ENCODE assay signal across 1 cellular context in the genomic region with DNA sequence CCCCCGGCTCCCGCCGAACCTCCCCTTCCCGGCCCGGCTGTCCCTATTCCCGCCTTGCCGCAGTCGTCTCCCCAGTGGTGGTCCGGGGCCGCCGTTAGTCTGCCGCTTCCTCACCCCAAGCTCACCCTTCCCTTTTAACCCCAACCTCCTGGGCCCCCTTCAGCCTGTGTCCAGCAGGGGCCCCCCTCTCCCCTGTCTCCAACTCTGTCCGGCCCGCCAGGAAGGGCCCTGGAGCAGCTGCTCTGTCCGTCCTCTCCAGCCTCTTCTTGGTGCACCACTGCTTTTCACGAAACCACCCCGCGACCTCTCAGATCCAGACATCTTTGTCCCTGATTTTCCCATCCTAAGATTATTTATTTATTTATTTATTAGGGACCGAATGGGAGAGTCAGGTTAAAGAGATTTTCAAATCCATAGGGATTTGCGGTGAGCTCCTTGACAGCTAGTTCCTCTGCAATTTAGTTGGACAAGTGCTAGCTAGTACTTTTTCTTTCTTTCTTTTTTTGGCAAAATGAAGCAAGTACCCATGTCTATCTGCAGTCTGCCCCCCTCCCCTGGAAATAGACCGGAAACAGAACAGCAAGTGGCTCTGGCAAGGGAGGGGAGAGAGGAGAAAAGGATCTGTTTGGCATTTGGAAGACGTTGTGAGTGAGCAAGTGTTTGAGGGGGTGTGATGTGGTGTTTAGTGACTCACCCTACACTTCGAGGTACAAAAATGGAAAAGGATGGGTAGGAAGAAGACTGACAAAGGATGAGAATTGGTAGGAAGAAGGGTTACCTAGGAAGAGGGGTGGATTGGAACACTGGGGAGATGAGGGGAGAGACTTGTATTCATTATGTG.
TF ChIP-seq lines count a peak whose summit lies in the region.

No MANE protein-coding gene starts in this region.

TF ChIP-seq in HEK293, 187 proteins besides CTCF, POLR2A, EP300 and RAD21 (continued from another document and continues in another):
- TF ChIP-seq, protein P1, sequence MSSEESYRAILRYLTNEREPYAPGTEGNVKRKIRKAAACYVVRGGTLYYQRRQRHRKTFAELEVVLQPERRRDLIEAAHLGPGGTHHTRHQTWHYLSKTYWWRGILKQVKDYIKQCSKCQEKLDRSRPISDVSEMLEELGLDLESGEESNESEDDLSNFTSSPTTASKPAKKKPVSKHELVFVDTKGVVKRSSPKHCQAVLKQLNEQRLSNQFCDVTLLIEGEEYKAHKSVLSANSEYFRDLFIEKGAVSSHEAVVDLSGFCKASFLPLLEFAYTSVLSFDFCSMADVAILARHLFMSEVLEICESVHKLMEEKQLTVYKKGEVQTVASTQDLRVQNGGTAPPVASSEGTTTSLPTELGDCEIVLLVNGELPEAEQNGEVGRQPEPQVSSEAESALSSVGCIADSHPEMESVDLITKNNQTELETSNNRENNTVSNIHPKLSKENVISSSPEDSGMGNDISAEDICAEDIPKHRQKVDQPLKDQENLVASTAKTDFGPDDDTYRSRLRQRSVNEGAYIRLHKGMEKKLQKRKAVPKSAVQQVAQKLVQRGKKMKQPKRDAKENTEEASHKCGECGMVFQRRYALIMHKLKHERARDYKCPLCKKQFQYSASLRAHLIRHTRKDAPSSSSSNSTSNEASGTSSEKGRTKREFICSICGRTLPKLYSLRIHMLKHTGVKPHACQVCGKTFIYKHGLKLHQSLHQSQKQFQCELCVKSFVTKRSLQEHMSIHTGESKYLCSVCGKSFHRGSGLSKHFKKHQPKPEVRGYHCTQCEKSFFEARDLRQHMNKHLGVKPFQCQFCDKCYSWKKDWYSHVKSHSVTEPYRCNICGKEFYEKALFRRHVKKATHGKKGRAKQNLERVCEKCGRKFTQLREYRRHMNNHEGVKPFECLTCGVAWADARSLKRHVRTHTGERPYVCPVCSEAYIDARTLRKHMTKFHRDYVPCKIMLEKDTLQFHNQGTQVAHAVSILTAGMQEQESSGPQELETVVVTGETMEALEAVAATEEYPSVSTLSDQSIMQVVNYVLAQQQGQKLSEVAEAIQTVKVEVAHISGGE (tag by site-specific recombination; conservative IDR thresholded peaks at IDR 0.05; ENCODE audit: low read depth), result no peak
- TF ChIP-seq ZNF202 (tag by site-specific recombination; IDR thresholded peaks at IDR 0.05; ENCODE audit: borderline replicate concordance), result no peak
- TF ChIP-seq GLI4 (tag by site-specific recombination; IDR thresholded peaks at IDR 0.05), result no peak
- TF ChIP-seq, protein P2, sequence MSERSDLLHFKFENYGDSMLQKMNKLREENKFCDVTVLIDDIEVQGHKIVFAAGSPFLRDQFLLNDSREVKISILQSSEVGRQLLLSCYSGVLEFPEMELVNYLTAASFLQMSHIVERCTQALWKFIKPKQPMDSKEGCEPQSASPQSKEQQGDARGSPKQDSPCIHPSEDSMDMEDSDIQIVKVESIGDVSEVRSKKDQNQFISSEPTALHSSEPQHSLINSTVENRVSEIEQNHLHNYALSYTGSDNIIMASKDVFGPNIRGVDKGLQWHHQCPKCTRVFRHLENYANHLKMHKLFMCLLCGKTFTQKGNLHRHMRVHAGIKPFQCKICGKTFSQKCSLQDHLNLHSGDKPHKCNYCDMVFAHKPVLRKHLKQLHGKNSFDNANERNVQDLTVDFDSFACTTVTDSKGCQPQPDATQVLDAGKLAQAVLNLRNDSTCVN (tag by site-specific recombination; optimal IDR thresholded peaks at IDR 0.05), result peak; percentile 59
- TF ChIP-seq ZNF555 (tag by site-specific recombination; conservative IDR thresholded peaks at IDR 0.05), result no peak
- no peak for TF ChIP-seq ZNF169 (tag by site-specific recombination; IDR thresholded peaks at IDR 0.05)
- TF ChIP-seq, protein P3, sequence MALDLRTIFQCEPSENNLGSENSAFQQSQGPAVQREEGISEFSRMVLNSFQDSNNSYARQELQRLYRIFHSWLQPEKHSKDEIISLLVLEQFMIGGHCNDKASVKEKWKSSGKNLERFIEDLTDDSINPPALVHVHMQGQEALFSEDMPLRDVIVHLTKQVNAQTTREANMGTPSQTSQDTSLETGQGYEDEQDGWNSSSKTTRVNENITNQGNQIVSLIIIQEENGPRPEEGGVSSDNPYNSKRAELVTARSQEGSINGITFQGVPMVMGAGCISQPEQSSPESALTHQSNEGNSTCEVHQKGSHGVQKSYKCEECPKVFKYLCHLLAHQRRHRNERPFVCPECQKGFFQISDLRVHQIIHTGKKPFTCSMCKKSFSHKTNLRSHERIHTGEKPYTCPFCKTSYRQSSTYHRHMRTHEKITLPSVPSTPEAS (tag by site-specific recombination; IDR thresholded peaks at IDR 0.05), result no peak
- TF ChIP-seq, protein P4, sequence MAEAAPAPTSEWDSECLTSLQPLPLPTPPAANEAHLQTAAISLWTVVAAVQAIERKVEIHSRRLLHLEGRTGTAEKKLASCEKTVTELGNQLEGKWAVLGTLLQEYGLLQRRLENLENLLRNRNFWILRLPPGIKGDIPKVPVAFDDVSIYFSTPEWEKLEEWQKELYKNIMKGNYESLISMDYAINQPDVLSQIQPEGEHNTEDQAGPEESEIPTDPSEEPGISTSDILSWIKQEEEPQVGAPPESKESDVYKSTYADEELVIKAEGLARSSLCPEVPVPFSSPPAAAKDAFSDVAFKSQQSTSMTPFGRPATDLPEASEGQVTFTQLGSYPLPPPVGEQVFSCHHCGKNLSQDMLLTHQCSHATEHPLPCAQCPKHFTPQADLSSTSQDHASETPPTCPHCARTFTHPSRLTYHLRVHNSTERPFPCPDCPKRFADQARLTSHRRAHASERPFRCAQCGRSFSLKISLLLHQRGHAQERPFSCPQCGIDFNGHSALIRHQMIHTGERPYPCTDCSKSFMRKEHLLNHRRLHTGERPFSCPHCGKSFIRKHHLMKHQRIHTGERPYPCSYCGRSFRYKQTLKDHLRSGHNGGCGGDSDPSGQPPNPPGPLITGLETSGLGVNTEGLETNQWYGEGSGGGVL (tag by site-specific recombination; IDR thresholded peaks at IDR 0.05), result peak; percentile 84
- no peak for TF ChIP-seq ZNF174 (tag by site-specific recombination; IDR thresholded peaks at IDR 0.05)
- TF ChIP-seq ZFP37 (tag by site-specific recombination; IDR thresholded peaks at IDR 0.05), result peak; percentile 85
- no peak for TF ChIP-seq ZNF664 (tag by site-specific recombination; IDR thresholded peaks at IDR 0.05)
- TF ChIP-seq ZNF544 (tag by site-specific recombination; IDR thresholded peaks at IDR 0.05), result no peak
- no peak; the same call in 1 of the 2 replicates for TF ChIP-seq ZNF76 (tag by site-specific recombination; IDR thresholded peaks at IDR 0.05; ENCODE audit: borderline replicate concordance, low read depth)
- TF ChIP-seq ZNF394 (tag by site-specific recombination; IDR thresholded peaks at IDR 0.05; ENCODE audit: borderline replicate concordance), result peak; percentile 37; the same call in 1 of the 2 replicates
- TF ChIP-seq ZNF266 (tag by site-specific recombination; IDR thresholded peaks at IDR 0.05; ENCODE audit: low read depth), result no peak
- TF ChIP-seq ZEB2 (tag by site-specific recombination; IDR thresholded peaks at IDR 0.05), result no peak; the same call in 1 of the 2 replicates
- TF ChIP-seq KLF8 (tag by site-specific recombination; IDR thresholded peaks at IDR 0.05), result no peak; the same call in 1 of the 2 replicates
- TF ChIP-seq, protein P5, sequence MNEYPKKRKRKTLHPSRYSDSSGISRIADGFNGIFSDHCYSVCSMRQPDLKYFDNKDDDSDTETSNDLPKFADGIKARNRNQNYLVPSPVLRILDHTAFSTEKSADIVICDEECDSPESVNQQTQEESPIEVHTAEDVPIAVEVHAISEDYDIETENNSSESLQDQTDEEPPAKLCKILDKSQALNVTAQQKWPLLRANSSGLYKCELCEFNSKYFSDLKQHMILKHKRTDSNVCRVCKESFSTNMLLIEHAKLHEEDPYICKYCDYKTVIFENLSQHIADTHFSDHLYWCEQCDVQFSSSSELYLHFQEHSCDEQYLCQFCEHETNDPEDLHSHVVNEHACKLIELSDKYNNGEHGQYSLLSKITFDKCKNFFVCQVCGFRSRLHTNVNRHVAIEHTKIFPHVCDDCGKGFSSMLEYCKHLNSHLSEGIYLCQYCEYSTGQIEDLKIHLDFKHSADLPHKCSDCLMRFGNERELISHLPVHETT (tag by site-specific recombination; IDR thresholded peaks at IDR 0.05), result peak; percentile 6; the same call in 1 of the 2 replicates
- TF ChIP-seq ZNF324 (tag by site-specific recombination; IDR thresholded peaks at IDR 0.05), result no peak
- TF ChIP-seq ZBTB48 (tag by site-specific recombination; IDR thresholded peaks at IDR 0.05), result peak; percentile 65; the same call in 1 of the 2 replicates
- TF ChIP-seq ZBTB17 (tag by site-specific recombination; IDR thresholded peaks at IDR 0.05), result peak; percentile 95
- TF ChIP-seq SALL2 (tag by site-specific recombination; IDR thresholded peaks at IDR 0.05; ENCODE audit: borderline replicate concordance), result no peak
- no peak for TF ChIP-seq ZNF670 (tag by site-specific recombination; IDR thresholded peaks at IDR 0.05; ENCODE audit: low read depth)
- TF ChIP-seq, protein P6, sequence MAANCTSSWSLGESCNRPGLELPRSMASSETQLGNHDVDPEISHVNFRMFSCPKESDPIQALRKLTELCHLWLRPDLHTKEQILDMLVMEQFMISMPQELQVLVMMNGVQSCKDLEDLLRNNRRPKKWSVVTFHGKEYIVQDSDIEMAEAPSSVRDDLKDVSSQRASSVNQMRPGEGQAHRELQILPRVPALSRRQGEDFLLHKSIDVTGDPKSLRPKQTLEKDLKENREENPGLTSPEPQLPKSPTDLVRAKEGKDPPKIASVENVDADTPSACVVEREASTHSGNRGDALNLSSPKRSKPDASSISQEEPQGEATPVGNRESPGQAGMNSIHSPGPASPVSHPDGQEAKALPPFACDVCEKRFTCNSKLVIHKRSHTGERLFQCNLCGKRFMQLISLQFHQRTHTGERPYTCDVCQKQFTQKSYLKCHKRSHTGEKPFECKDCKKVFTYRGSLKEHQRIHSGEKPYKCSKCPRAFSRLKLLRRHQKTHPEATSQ (tag by site-specific recombination; IDR thresholded peaks at IDR 0.05), result no peak
- no peak for TF ChIP-seq ZNF621 (tag by site-specific recombination; IDR thresholded peaks at IDR 0.05)
- peak; percentile 39; the same call in 1 of the 2 replicates for TF ChIP-seq ZNF600 (tag by site-specific recombination; IDR thresholded peaks at IDR 0.05)
- TF ChIP-seq SCRT1 (tag by site-specific recombination; IDR thresholded peaks at IDR 0.05; ENCODE audit: borderline replicate concordance), result peak; percentile 37; the same call in 1 of the 2 replicates
- TF ChIP-seq, protein P7, sequence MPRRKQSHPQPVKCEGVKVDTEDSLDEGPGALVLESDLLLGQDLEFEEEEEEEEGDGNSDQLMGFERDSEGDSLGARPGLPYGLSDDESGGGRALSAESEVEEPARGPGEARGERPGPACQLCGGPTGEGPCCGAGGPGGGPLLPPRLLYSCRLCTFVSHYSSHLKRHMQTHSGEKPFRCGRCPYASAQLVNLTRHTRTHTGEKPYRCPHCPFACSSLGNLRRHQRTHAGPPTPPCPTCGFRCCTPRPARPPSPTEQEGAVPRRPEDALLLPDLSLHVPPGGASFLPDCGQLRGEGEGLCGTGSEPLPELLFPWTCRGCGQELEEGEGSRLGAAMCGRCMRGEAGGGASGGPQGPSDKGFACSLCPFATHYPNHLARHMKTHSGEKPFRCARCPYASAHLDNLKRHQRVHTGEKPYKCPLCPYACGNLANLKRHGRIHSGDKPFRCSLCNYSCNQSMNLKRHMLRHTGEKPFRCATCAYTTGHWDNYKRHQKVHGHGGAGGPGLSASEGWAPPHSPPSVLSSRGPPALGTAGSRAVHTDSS (tag by site-specific recombination; IDR thresholded peaks at IDR 0.05), result no peak
- TF ChIP-seq OVOL3 (tag by site-specific recombination; IDR thresholded peaks at IDR 0.05), result peak; percentile 52
- no peak for TF ChIP-seq ZNF2 (tag by site-specific recombination; IDR thresholded peaks at IDR 0.05)
- TF ChIP-seq IKZF3 (tag by site-specific recombination; IDR thresholded peaks at IDR 0.05), result no peak; the same call in 1 of the 2 replicates
- TF ChIP-seq, protein P8, sequence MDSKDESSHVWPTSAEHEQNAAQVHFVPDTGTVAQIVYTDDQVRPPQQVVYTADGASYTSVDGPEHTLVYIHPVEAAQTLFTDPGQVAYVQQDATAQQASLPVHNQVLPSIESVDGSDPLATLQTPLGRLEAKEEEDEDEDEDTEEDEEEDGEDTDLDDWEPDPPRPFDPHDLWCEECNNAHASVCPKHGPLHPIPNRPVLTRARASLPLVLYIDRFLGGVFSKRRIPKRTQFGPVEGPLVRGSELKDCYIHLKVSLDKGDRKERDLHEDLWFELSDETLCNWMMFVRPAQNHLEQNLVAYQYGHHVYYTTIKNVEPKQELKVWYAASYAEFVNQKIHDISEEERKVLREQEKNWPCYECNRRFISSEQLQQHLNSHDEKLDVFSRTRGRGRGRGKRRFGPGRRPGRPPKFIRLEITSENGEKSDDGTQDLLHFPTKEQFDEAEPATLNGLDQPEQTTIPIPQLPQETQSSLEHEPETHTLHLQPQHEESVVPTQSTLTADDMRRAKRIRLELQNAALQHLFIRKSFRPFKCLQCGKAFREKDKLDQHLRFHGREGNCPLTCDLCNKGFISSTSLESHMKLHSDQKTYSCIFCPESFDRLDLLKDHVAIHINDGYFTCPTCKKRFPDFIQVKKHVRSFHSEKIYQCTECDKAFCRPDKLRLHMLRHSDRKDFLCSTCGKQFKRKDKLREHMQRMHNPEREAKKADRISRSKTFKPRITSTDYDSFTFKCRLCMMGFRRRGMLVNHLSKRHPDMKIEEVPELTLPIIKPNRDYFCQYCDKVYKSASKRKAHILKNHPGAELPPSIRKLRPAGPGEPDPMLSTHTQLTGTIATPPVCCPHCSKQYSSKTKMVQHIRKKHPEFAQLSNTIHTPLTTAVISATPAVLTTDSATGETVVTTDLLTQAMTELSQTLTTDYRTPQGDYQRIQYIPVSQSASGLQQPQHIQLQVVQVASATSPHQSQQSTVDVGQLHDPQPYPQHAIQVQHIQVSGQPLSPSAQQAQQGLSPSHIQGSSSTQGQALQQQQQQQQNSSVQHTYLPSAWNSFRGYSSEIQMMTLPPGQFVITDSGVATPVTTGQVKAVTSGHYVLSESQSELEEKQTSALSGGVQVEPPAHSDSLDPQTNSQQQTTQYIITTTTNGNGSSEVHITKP (tag by site-specific recombination; IDR thresholded peaks at IDR 0.05), result peak; percentile 89
- peak; percentile 44; the same call in 1 of the 2 replicates for TF ChIP-seq ZSCAN16 (tag by site-specific recombination; IDR thresholded peaks at IDR 0.05)
- TF ChIP-seq ZNF624 (tag by site-specific recombination; IDR thresholded peaks at IDR 0.05), result no peak
- no peak for TF ChIP-seq ZNF302 (tag by site-specific recombination; IDR thresholded peaks at IDR 0.05; ENCODE audit: low read depth)
- no peak for TF ChIP-seq GLI2 (tag by site-specific recombination; IDR thresholded peaks at IDR 0.05; ENCODE audit: borderline replicate concordance, low read depth)
- TF ChIP-seq GFI1B (tag by site-specific recombination; IDR thresholded peaks at IDR 0.05), result no peak
- TF ChIP-seq ZNF366 (tag by site-specific recombination; conservative IDR thresholded peaks at IDR 0.05), result peak; percentile 66
- TF ChIP-seq ZBTB1 (tag by site-specific recombination; IDR thresholded peaks at IDR 0.05), result no peak
- TF ChIP-seq ZBTB8A (tag by site-specific recombination; IDR thresholded peaks at IDR 0.05), result peak; percentile 37
- peak; percentile 58; the same call in 1 of the 2 replicates for TF ChIP-seq REPIN1 (tag by site-specific recombination; IDR thresholded peaks at IDR 0.05; ENCODE audit: low read depth)
- TF ChIP-seq ZNF501 (tag by site-specific recombination; IDR thresholded peaks at IDR 0.05), result 0 out of 2 replicates have a peak, but pooled peaks have one; percentile 32
- TF ChIP-seq ZNF837 (tag by site-specific recombination; IDR thresholded peaks at IDR 0.05), result 0 out of 2 replicates have a peak, but pooled peaks have one; percentile 20
- TF ChIP-seq ZNF654 (tag by site-specific recombination; IDR thresholded peaks at IDR 0.05; ENCODE audit: low read depth), result peak; percentile 48
- peak; percentile 96 for TF ChIP-seq ZNF341 (tag by site-specific recombination; IDR thresholded peaks at IDR 0.05; ENCODE audit: low read depth)
- TF ChIP-seq ZNF843 (tag by site-specific recombination; IDR thresholded peaks at IDR 0.05), result peak; percentile 38; the same call in 1 of the 2 replicates
